In the genomic region with DNA sequence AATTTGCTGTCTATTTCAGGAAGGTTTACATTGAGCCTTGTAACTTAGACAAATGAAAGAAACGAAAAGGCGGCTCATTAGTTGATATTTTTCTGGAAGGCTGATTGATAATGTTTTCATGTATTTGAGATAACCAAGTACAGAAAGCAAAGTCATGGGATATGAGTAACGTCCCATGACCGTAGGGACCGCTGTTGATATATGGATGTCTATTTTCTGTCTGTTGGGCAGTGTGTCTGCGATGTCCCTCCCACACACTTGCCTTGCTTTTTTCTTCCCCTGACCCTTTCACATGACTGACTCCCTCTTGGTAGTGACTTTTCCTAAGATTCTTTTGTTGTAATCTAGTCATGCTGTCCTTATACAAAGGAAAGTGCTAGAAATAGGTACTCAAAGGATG, we compare ENCODE assay signal across 1 cellular context.
A peak's percentile ranks its signal among the peaks of the same experiment; 100 is the strongest.
TF ChIP-seq lines count a peak whose summit lies in the region.

No MANE protein-coding gene starts in this region.

TF ChIP-seq in K562, 482 proteins besides CTCF, POLR2A, EP300 and RAD21 (continued from another document and continues in another):
- TF ChIP-seq, protein P1, sequence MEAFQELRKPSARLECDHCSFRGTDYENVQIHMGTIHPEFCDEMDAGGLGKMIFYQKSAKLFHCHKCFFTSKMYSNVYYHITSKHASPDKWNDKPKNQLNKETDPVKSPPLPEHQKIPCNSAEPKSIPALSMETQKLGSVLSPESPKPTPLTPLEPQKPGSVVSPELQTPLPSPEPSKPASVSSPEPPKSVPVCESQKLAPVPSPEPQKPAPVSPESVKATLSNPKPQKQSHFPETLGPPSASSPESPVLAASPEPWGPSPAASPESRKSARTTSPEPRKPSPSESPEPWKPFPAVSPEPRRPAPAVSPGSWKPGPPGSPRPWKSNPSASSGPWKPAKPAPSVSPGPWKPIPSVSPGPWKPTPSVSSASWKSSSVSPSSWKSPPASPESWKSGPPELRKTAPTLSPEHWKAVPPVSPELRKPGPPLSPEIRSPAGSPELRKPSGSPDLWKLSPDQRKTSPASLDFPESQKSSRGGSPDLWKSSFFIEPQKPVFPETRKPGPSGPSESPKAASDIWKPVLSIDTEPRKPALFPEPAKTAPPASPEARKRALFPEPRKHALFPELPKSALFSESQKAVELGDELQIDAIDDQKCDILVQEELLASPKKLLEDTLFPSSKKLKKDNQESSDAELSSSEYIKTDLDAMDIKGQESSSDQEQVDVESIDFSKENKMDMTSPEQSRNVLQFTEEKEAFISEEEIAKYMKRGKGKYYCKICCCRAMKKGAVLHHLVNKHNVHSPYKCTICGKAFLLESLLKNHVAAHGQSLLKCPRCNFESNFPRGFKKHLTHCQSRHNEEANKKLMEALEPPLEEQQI (IDR thresholded peaks at IDR 0.05), result no peak
- TF ChIP-seq FOXJ2 (tag; IDR thresholded peaks at IDR 0.05), result peak; percentile 40; the same call in 1 of the 2 replicates
- TF ChIP-seq CREB1 (IDR thresholded peaks at IDR 0.05), result no peak
- TF ChIP-seq CREB1 (CRISPR knock-in tag; IDR thresholded peaks at IDR 0.05), result no peak
- no peak for TF ChIP-seq ZNF717 (CRISPR knock-in tag; IDR thresholded peaks at IDR 0.05)
- TF ChIP-seq, protein P2, sequence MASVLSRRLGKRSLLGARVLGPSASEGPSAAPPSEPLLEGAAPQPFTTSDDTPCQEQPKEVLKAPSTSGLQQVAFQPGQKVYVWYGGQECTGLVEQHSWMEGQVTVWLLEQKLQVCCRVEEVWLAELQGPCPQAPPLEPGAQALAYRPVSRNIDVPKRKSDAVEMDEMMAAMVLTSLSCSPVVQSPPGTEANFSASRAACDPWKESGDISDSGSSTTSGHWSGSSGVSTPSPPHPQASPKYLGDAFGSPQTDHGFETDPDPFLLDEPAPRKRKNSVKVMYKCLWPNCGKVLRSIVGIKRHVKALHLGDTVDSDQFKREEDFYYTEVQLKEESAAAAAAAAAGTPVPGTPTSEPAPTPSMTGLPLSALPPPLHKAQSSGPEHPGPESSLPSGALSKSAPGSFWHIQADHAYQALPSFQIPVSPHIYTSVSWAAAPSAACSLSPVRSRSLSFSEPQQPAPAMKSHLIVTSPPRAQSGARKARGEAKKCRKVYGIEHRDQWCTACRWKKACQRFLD (CRISPR knock-in tag; IDR thresholded peaks at IDR 0.05), result peak; percentile 81; the same call in 1 of the 2 replicates
- TF ChIP-seq, protein P3, sequence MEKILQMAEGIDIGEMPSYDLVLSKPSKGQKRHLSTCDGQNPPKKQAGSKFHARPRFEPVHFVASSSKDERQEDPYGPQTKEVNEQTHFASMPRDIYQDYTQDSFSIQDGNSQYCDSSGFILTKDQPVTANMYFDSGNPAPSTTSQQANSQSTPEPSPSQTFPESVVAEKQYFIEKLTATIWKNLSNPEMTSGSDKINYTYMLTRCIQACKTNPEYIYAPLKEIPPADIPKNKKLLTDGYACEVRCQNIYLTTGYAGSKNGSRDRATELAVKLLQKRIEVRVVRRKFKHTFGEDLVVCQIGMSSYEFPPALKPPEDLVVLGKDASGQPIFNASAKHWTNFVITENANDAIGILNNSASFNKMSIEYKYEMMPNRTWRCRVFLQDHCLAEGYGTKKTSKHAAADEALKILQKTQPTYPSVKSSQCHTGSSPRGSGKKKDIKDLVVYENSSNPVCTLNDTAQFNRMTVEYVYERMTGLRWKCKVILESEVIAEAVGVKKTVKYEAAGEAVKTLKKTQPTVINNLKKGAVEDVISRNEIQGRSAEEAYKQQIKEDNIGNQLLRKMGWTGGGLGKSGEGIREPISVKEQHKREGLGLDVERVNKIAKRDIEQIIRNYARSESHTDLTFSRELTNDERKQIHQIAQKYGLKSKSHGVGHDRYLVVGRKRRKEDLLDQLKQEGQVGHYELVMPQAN (IDR thresholded peaks at IDR 0.05; ENCODE audit: borderline replicate concordance), result no peak
- TF ChIP-seq, protein P4, sequence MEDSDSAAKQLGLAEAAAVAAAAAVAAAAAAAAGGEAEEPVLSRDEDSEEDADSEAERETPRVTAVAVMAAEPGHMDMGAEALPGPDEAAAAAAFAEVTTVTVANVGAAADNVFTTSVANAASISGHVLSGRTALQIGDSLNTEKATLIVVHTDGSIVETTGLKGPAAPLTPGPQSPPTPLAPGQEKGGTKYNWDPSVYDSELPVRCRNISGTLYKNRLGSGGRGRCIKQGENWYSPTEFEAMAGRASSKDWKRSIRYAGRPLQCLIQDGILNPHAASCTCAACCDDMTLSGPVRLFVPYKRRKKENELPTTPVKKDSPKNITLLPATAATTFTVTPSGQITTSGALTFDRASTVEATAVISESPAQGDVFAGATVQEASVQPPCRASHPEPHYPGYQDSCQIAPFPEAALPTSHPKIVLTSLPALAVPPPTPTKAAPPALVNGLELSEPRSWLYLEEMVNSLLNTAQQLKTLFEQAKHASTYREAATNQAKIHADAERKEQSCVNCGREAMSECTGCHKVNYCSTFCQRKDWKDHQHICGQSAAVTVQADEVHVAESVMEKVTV (CRISPR knock-in tag; IDR thresholded peaks at IDR 0.05), result no peak
- TF ChIP-seq CAMTA2 (CRISPR knock-in tag; conservative IDR thresholded peaks at IDR 0.05), result no peak
- TF ChIP-seq, protein P5, sequence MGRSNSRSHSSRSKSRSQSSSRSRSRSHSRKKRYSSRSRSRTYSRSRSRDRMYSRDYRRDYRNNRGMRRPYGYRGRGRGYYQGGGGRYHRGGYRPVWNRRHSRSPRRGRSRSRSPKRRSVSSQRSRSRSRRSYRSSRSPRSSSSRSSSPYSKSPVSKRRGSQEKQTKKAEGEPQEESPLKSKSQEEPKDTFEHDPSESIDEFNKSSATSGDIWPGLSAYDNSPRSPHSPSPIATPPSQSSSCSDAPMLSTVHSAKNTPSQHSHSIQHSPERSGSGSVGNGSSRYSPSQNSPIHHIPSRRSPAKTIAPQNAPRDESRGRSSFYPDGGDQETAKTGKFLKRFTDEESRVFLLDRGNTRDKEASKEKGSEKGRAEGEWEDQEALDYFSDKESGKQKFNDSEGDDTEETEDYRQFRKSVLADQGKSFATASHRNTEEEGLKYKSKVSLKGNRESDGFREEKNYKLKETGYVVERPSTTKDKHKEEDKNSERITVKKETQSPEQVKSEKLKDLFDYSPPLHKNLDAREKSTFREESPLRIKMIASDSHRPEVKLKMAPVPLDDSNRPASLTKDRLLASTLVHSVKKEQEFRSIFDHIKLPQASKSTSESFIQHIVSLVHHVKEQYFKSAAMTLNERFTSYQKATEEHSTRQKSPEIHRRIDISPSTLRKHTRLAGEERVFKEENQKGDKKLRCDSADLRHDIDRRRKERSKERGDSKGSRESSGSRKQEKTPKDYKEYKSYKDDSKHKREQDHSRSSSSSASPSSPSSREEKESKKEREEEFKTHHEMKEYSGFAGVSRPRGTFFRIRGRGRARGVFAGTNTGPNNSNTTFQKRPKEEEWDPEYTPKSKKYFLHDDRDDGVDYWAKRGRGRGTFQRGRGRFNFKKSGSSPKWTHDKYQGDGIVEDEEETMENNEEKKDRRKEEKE (IDR thresholded peaks at IDR 0.05; ENCODE audit: borderline replicate concordance in 1 of 2, control insufficient read depth in 1 of 2, low read depth in 2 of 2, low read length in 1 of 2), result no peak
- no peak for TF ChIP-seq ZNF124 (CRISPR knock-in tag; IDR thresholded peaks at IDR 0.05)
- no peak for TF ChIP-seq ZNF57 (CRISPR knock-in tag; IDR thresholded peaks at IDR 0.05)
- TF ChIP-seq ZC3H8 (IDR thresholded peaks at IDR 0.05), result no peak
- TF ChIP-seq RBM39 (optimal IDR thresholded peaks at IDR 0.05; ENCODE audit: low read depth, low read length), result no peak
- TF ChIP-seq NR2C2 (CRISPR knock-in tag; IDR thresholded peaks at IDR 0.05), result no peak
- TF ChIP-seq NR2C2 (tag; IDR thresholded peaks at IDR 0.05), result peak; percentile 64
- no peak for TF ChIP-seq GTF2E2 (tag; IDR thresholded peaks at IDR 0.05)
- TF ChIP-seq ZFPM2 (CRISPR knock-in tag; IDR thresholded peaks at IDR 0.05), result no peak
- no peak for TF ChIP-seq ZNF274 (IDR thresholded peaks at IDR 0.05; ENCODE audit: borderline replicate concordance, low read depth, low read length)
- TF ChIP-seq, protein P6, sequence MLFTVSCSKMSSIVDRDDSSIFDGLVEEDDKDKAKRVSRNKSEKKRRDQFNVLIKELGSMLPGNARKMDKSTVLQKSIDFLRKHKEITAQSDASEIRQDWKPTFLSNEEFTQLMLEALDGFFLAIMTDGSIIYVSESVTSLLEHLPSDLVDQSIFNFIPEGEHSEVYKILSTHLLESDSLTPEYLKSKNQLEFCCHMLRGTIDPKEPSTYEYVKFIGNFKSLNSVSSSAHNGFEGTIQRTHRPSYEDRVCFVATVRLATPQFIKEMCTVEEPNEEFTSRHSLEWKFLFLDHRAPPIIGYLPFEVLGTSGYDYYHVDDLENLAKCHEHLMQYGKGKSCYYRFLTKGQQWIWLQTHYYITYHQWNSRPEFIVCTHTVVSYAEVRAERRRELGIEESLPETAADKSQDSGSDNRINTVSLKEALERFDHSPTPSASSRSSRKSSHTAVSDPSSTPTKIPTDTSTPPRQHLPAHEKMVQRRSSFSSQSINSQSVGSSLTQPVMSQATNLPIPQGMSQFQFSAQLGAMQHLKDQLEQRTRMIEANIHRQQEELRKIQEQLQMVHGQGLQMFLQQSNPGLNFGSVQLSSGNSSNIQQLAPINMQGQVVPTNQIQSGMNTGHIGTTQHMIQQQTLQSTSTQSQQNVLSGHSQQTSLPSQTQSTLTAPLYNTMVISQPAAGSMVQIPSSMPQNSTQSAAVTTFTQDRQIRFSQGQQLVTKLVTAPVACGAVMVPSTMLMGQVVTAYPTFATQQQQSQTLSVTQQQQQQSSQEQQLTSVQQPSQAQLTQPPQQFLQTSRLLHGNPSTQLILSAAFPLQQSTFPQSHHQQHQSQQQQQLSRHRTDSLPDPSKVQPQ (CRISPR knock-in tag; IDR thresholded peaks at IDR 0.05; ENCODE audit: borderline replicate concordance), result no peak
- no peak for TF ChIP-seq BDP1 (IDR thresholded peaks at IDR 0.05; ENCODE audit: insufficient read depth, insufficient read length)
- no peak for TF ChIP-seq KAT7 (CRISPR knock-in tag; IDR thresholded peaks at IDR 0.05; ENCODE audit: borderline replicate concordance)
- TF ChIP-seq SMARCE1 (IDR thresholded peaks at IDR 0.05), result peak; percentile 72; the same call in 1 of the 2 replicates
- TF ChIP-seq NONO (IDR thresholded peaks at IDR 0.05; ENCODE audit: low read depth in 2 of 2, low read length in 1 of 2), result no peak
- no peak for TF ChIP-seq ZBTB17 (CRISPR knock-in tag; IDR thresholded peaks at IDR 0.05)
- TF ChIP-seq ASH1L (IDR thresholded peaks at IDR 0.05; ENCODE audit: borderline replicate concordance, low read depth, partially characterized antibody), result no peak
- no peak for TF ChIP-seq U2AF2 (optimal IDR thresholded peaks at IDR 0.05; ENCODE audit: low read depth, low read length)
- no peak for TF ChIP-seq COPS2 (conservative IDR thresholded peaks at IDR 0.05)
- TF ChIP-seq FOXK2 (conservative IDR thresholded peaks at IDR 0.05 in 1 of 2, IDR thresholded peaks at IDR 0.05 in 1 of 2; ENCODE audit: low read depth in 2 of 2), result peak; percentile 61 to 73; a peak in 1 of 4 replicates
- TF ChIP-seq CBX1 (IDR thresholded peaks at IDR 0.05; ENCODE audit: low read depth), result no peak
- TF ChIP-seq WHSC1 (IDR thresholded peaks at IDR 0.05; ENCODE audit: low read length), result no peak
- TF ChIP-seq MTA3 (IDR thresholded peaks at IDR 0.05; ENCODE audit: borderline replicate concordance), result no peak
- TF ChIP-seq, protein P7, sequence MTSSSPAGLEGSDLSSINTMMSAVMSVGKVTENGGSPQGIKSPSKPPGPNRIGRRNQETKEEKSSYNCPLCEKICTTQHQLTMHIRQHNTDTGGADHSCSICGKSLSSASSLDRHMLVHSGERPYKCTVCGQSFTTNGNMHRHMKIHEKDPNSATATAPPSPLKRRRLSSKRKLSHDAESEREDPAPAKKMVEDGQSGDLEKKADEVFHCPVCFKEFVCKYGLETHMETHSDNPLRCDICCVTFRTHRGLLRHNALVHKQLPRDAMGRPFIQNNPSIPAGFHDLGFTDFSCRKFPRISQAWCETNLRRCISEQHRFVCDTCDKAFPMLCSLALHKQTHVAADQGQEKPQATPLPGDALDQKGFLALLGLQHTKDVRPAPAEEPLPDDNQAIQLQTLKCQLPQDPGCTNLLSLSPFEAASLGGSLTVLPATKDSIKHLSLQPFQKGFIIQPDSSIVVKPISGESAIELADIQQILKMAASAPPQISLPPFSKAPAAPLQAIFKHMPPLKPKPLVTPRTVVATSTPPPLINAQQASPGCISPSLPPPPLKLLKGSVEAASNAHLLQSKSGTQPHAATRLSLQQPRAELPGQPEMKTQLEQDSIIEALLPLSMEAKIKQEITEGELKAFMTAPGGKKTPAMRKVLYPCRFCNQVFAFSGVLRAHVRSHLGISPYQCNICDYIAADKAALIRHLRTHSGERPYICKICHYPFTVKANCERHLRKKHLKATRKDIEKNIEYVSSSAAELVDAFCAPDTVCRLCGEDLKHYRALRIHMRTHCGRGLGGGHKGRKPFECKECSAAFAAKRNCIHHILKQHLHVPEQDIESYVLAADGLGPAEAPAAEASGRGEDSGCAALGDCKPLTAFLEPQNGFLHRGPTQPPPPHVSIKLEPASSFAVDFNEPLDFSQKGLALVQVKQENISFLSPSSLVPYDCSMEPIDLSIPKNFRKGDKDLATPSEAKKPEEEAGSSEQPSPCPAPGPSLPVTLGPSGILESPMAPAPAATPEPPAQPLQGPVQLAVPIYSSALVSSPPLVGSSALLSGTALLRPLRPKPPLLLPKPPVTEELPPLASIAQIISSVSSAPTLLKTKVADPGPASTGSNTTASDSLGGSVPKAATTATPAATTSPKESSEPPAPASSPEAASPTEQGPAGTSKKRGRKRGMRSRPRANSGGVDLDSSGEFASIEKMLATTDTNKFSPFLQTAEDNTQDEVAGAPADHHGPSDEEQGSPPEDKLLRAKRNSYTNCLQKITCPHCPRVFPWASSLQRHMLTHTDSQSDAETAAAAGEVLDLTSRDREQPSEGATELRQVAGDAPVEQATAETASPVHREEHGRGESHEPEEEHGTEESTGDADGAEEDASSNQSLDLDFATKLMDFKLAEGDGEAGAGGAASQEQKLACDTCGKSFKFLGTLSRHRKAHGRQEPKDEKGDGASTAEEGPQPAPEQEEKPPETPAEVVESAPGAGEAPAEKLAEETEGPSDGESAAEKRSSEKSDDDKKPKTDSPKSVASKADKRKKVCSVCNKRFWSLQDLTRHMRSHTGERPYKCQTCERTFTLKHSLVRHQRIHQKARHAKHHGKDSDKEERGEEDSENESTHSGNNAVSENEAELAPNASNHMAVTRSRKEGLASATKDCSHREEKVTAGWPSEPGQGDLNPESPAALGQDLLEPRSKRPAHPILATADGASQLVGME (CRISPR knock-in tag; IDR thresholded peaks at IDR 0.05), result no peak
- TF ChIP-seq DMBX1 (CRISPR knock-in tag; IDR thresholded peaks at IDR 0.05; ENCODE audit: borderline replicate concordance), result no peak
- TF ChIP-seq ZNF644 (tag; IDR thresholded peaks at IDR 0.05; ENCODE audit: low read depth), result no peak
- TF ChIP-seq ZNF140 (CRISPR knock-in tag; IDR thresholded peaks at IDR 0.05), result no peak
- TF ChIP-seq DIDO1 (tag; IDR thresholded peaks at IDR 0.05; ENCODE audit: low read depth), result no peak
- 0 out of 2 replicates have a peak, but pooled peaks have one; percentile 10 for TF ChIP-seq SMAD3 (CRISPR knock-in tag; conservative IDR thresholded peaks at IDR 0.05)
- TF ChIP-seq ZNF197 (CRISPR knock-in tag; IDR thresholded peaks at IDR 0.05; ENCODE audit: low read depth), result no peak
- no peak for TF ChIP-seq TCF7 (IDR thresholded peaks at IDR 0.05; ENCODE audit: borderline replicate concordance)
